ENCODE assay signal across 9 cellular contexts in genomic region chr17:78902231-78902630, GRCh38. TPM values are rescaled to one million over a fixed set of nuclear protein-coding genes. Genes with fewer than 3 reads are reported as not detected.
A peak's percentile ranks its signal among the peaks of the same experiment; 100 is the strongest.
DNase-seq lines count a peak whose midpoint lies in the region; TF ChIP-seq lines count a peak whose summit lies in the region.
"Not testable (repeated sequence)": the region's sequence is repeated elsewhere in the genome, so short reads cannot be mapped to it uniquely, and the experiment has no call there.
"Had no signal": no experiment of that assay in that cellular context is flagged by ENCODE, and none has a peak within 500 bp of the region (broad histone marks: within the 10 kb centered on the region; RNA-seq: fewer than 3 reads in every experiment).

No MANE protein-coding gene starts in this region.

- H3K4me3 Mint-ChIP-seq in brain, endodermal cell, type B pancreatic cell: not testable (repeated sequence)

- peak overlapping the region; percentile 22 for H3K23ac ChIP-seq in neuronal stem cell (ENCODE audit: low read depth, low read length, poor library complexity)
- not testable (repeated sequence) for H3K23ac ChIP-seq in trophoblast cell (ENCODE audit: low read length)

- not testable (repeated sequence) for H3K4ac ChIP-seq in neuronal stem cell (ENCODE audit: low read length); trophoblast cell (ENCODE audit: low read depth, low read length)

- not testable (repeated sequence) for H3K9ac ChIP-seq in BLaER1; endodermal cell (ENCODE audit: extremely low read depth, low read length, poor library complexity, severe bottlenecking); neuronal stem cell (ENCODE audit: low read depth, low read length, poor library complexity); trophoblast cell (ENCODE audit: low read length)

- not testable (repeated sequence) for H3K14ac ChIP-seq in neuronal stem cell (ENCODE audit: low read length); trophoblast cell (ENCODE audit: low read length)

- H3K4me3 ChIP-seq in BLaER1; endodermal cell (ENCODE audit: low read length); mesodermal cell (ENCODE audit: extremely low read depth, insufficient read depth, low read length, poor library complexity, severe bottlenecking); neuronal stem cell (ENCODE audit: low read length in 2 of 2); trophoblast cell (ENCODE audit: low read depth, low read length): not testable (repeated sequence)

- H2BK5ac ChIP-seq in neuronal stem cell (ENCODE audit: low read length); trophoblast cell (ENCODE audit: low read depth, low read length, poor library complexity): not testable (repeated sequence)

- H2BK120ac ChIP-seq in neuronal stem cell (ENCODE audit: low read depth, low read length); trophoblast cell (ENCODE audit: insufficient read depth, low read length, poor library complexity): not testable (repeated sequence)

- POLR2A ChIA-PET in RWPE1 (lab: Yijun Ruan, JAX; ENCODE audit: low non-redundant PET): not testable (repeated sequence)

- H3K27ac Mint-ChIP-seq in brain: peak overlapping the region in 3 of 5 experiments; percentile 67 to 98 (median 90)
- peak overlapping the region; percentile 70 for H3K27ac Mint-ChIP-seq in endodermal cell
- peak overlapping the region; percentile 87 for H3K27ac Mint-ChIP-seq in type B pancreatic cell

- H4K12ac ChIP-seq in trophoblast cell (ENCODE audit: low read depth, low read length): not testable (repeated sequence)

- DNase-seq in RWPE1 (ENCODE audit: low spot score); endodermal cell; neuronal stem cell (ENCODE audit: low spot score); type B pancreatic cell (ENCODE audit: extremely low spot score, unreplicated experiment): not testable (repeated sequence)
- peak; percentile 78 to 80 for DNase-seq in trophoblast cell

- not testable (repeated sequence) for TF ChIP-seq CTCF in RWPE1 (conservative IDR thresholded peaks at IDR 0.05; ENCODE audit: low read depth); brain (conservative IDR thresholded peaks at IDR 0.05); endodermal cell (conservative IDR thresholded peaks at IDR 0.05); type B pancreatic cell (conservative IDR thresholded peaks at IDR 0.05)

- H4K91ac ChIP-seq in neuronal stem cell (ENCODE audit: low read depth, low read length, poor library complexity); trophoblast cell (ENCODE audit: low read depth, low read length): not testable (repeated sequence)

- WGBS in endodermal cell (ENCODE audit: insufficient coverage in 1 of 2, insufficient read length in 1 of 2), 2 experiments: 91 to 96% methylated on average over 4 to 8 of the region's 8 CpGs
- WGBS in mesodermal cell (ENCODE audit: insufficient coverage in 2 of 2), 2 experiments: 97 to 100% methylated on average over 5 to 8 of the region's 8 CpGs
- WGBS in neuronal stem cell (ENCODE audit: extremely low coverage in 2 of 2, insufficient read length in 2 of 2, insufficient replicate concordance in 1 of 2), 2 donors: no CpG with 5 or more reads among the region's 8 CpGs
- no CpG with 5 or more reads among the region's 8 CpGs for WGBS in trophoblast cell (ENCODE audit: extremely low coverage, insufficient coverage, insufficient read length)

- peaks cover 73% of the 10 kb centered on the region for H3K4me1 Mint-ChIP-seq in brain
- not testable (repeated sequence) for H3K4me1 Mint-ChIP-seq in endodermal cell
- peaks cover 47% of the 10 kb centered on the region for H3K4me1 Mint-ChIP-seq in type B pancreatic cell (ENCODE audit: unreplicated experiment)

- H2AK5ac ChIP-seq in neuronal stem cell (ENCODE audit: low read depth, low read length): peak overlapping the region; percentile 61
- not testable (repeated sequence) for H2AK5ac ChIP-seq in trophoblast cell (ENCODE audit: low read length)

- H3K18ac ChIP-seq in neuronal stem cell (ENCODE audit: low read length): peak overlapping the region; percentile 20
- H3K18ac ChIP-seq in trophoblast cell (ENCODE audit: low read length): not testable (repeated sequence)

- H3K79me2 ChIP-seq in trophoblast cell (ENCODE audit: control insufficient read depth, insufficient read depth, low read length, poor library complexity): not testable (repeated sequence)

- H3K36me3 ChIP-seq in BLaER1: peaks cover 92% of the 10 kb centered on the region
- not testable (repeated sequence) for H3K36me3 ChIP-seq in endodermal cell (ENCODE audit: control insufficient read depth, insufficient read depth, low read length); trophoblast cell (ENCODE audit: control insufficient read depth in 1 of 2, insufficient read depth in 2 of 2, low read length in 2 of 2)
- H3K36me3 ChIP-seq in mesodermal cell (ENCODE audit: control insufficient read depth, insufficient read depth, low read length): peaks cover 18% of the 10 kb centered on the region
- peaks cover 2 to 15% of the 10 kb centered on the region in 2 donors for H3K36me3 ChIP-seq in neuronal stem cell (replicated peaks in 1 of 2; ENCODE audit: control insufficient read depth in 2 of 2, insufficient read depth in 2 of 2, low read length in 2 of 2)

- H4K20me1 ChIP-seq in BLaER1: peaks cover 99% of the 10 kb centered on the region

- H3K9me3 Mint-ChIP-seq in brain, endodermal cell, type B pancreatic cell: not testable (repeated sequence)

- H3K9me3 ChIP-seq in BLaER1; endodermal cell (ENCODE audit: control insufficient read depth, low read length); mesodermal cell (ENCODE audit: control insufficient read depth, low read length); neuronal stem cell (replicated peaks in 1 of 2; ENCODE audit: control insufficient read depth in 2 of 2, insufficient read depth in 1 of 2, low read depth in 1 of 2, low read length in 2 of 2); trophoblast cell (ENCODE audit: insufficient read depth, low read depth, low read length): not testable (repeated sequence)

- H2BK12ac ChIP-seq in neuronal stem cell (ENCODE audit: low read length): peak overlapping the region; percentile 36
- not testable (repeated sequence) for H2BK12ac ChIP-seq in trophoblast cell (ENCODE audit: low read length)

- not testable (repeated sequence) for H3K27me3 Mint-ChIP-seq in brain; endodermal cell (ENCODE audit: insufficient read depth); type B pancreatic cell

- H3K4me2 ChIP-seq in BLaER1: peak overlapping the region; percentile 50; the same call in 1 of the 2 replicates
- H3K4me2 ChIP-seq in neuronal stem cell (ENCODE audit: insufficient read depth, low read length, poor library complexity, severe bottlenecking); trophoblast cell (ENCODE audit: low read length): not testable (repeated sequence)

- H3K79me1 ChIP-seq in neuronal stem cell (ENCODE audit: low read depth, low read length); trophoblast cell (ENCODE audit: low read length): not testable (repeated sequence)

- CTCF ChIA-PET in RWPE1 (lab: Yijun Ruan, JAX): interaction anchor here (1.4 kb wide), 1 partner anchor 37 kb away, joined by 4 read pairs; no protein-coding TSS in a partner anchor

- H4K8ac ChIP-seq in neuronal stem cell (ENCODE audit: low read depth, low read length); trophoblast cell (ENCODE audit: low read depth, low read length): not testable (repeated sequence)

- H3K4me1 ChIP-seq in BLaER1 (peaks cover 28% of the 10 kb centered on the region), neuronal stem cell (ENCODE audit: control insufficient read depth in 2 of 2, insufficient read depth in 1 of 2, low read depth in 1 of 2, low read length in 2 of 2) (peaks cover 32% of the 10 kb centered on the region in 2 donors), trophoblast cell (ENCODE audit: control insufficient read depth in 1 of 2, insufficient read depth in 2 of 2, low read length in 2 of 2) (peaks cover 17 to 21% of the 10 kb centered on the region in 2 experiments)
- not testable (repeated sequence) for H3K4me1 ChIP-seq in endodermal cell (ENCODE audit: control insufficient read depth, insufficient read depth, low read length); mesodermal cell (ENCODE audit: control insufficient read depth, insufficient read depth, low read length, poor library complexity, severe bottlenecking)

- peak overlapping the region; percentile 4 for H2BK15ac ChIP-seq in neuronal stem cell (ENCODE audit: low read length)

- H3K36me3 Mint-ChIP-seq in brain (peaks cover 55% of the 10 kb centered on the region), type B pancreatic cell (peaks cover 15% of the 10 kb centered on the region)
- not testable (repeated sequence) for H3K36me3 Mint-ChIP-seq in endodermal cell (ENCODE audit: low read depth)

- H3K27ac ChIP-seq in BLaER1 (0 out of 2 replicates have a peak overlapping the region, but pooled peaks have one; percentile 22), RWPE1 (peak overlapping the region; percentile 20), endodermal cell (ENCODE audit: low read depth, low read length) (peak overlapping the region; percentile 72), mesodermal cell (ENCODE audit: low read depth, low read length, severe bottlenecking) (peak overlapping the region; percentile 23)
- H3K27ac ChIP-seq in neuronal stem cell (replicated peaks; ENCODE audit: low read length); trophoblast cell (ENCODE audit: low read depth, low read length): not testable (repeated sequence)

- H2AFZ ChIP-seq in neuronal stem cell (ENCODE audit: low read length); trophoblast cell (ENCODE audit: insufficient read depth, low read length, poor library complexity): not testable (repeated sequence)

- not testable (repeated sequence) for H3K27me3 ChIP-seq in BLaER1; endodermal cell (ENCODE audit: control insufficient read depth, insufficient read depth, low read length, poor library complexity, severe bottlenecking); neuronal stem cell (ENCODE audit: control insufficient read depth in 3 of 3, insufficient read depth in 3 of 3, low read depth in 1 of 3, low read length in 3 of 3); trophoblast cell (ENCODE audit: insufficient read depth, low read length)

RNA-seq across cellular contexts. Expression of gene CEP295NL, which starts 0.8 kb away (rescaled TPM):
- polyA plus RNA-seq in brain (ENCODE audit: insufficient read depth, low read depth, low replicate concordance): 0.20 TPM
- total RNA-seq in endodermal cell: 1 to 10 TPM in 1 of 2 donors, under 1 TPM in 1; 0.97 to 2.2 TPM
- 0.43 TPM for polyA plus RNA-seq in endodermal cell (2013, experiment 1 of 2)
- 0.37 TPM for polyA plus RNA-seq in endodermal cell (2013, experiment 2 of 2)
- polyA plus RNA-seq in mesodermal cell (2013, experiment 1 of 2): 0.33 TPM
- 0.40 TPM for polyA plus RNA-seq in mesodermal cell (2013, experiment 2 of 2)
- polyA plus RNA-seq in neuronal stem cell (2013, experiment 1 of 2): 0.01 TPM
- 0.03 TPM for polyA plus RNA-seq in neuronal stem cell (2013, experiment 2 of 2)
- polyA plus RNA-seq in trophoblast cell (2013): 0.18 and 0.19 TPM in 2 replicates
- 3.8 and 4.4 TPM in 2 replicates for total RNA-seq in type B pancreatic cell (ENCODE audit: low replicate concordance)
- total RNA-seq: GM12878 had no signal
- polyA plus RNA-seq: GM12878 had no signal

RNA-seq across cellular contexts. Expression of gene TIMP2, which starts 23.0 kb away (rescaled TPM):
- 314 TPM for polyA plus RNA-seq in brain (ENCODE audit: insufficient read depth, low read depth, low replicate concordance)
- total RNA-seq in endodermal cell (10 to 100 TPM; 36.9 to 42.7 TPM), type B pancreatic cell (ENCODE audit: low replicate concordance) (125 and 192 TPM in 2 replicates)
- 61.1 TPM for polyA plus RNA-seq in endodermal cell (2013, experiment 1 of 2)
- polyA plus RNA-seq in endodermal cell (2013, experiment 2 of 2): 60.7 TPM
- 79.6 TPM for polyA plus RNA-seq in mesodermal cell (2013, experiment 1 of 2)
- 74.1 TPM for polyA plus RNA-seq in mesodermal cell (2013, experiment 2 of 2)
- polyA plus RNA-seq in neuronal stem cell (2013, experiment 1 of 2): 45.1 TPM
- polyA plus RNA-seq in neuronal stem cell (2013, experiment 2 of 2): 45.9 TPM
- 53.1 and 56.6 TPM in 2 replicates for polyA plus RNA-seq in trophoblast cell (2013)
